13 cellular contexts compared by ENCODE assay signal in the genomic region with DNA sequence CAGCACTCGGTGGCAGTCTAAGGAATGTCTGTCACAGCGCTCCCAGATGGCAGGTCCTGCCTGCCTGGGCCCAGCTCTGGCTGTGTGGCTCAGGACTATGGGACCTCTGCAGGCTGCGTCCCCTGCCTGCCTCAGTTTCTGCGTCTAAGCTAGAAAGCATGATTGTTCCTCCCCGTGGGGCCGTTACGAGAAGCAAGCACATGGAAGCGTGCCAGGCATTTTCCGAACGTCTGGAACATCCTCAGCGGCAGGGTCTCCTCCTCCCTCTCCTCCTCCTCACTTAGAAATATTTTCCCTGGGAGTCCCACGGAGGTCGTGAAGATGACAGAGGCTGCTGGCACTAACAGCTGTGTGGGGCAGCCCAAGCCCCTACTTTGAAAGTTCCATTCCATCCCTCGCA. TPM values are rescaled to one million over a fixed set of nuclear protein-coding genes. Genes with fewer than 3 reads are reported as not detected.
A peak's percentile ranks its signal among the peaks of the same experiment; 100 is the strongest.
DNase-seq lines count a peak whose midpoint lies in the region; ATAC-seq and TF ChIP-seq lines count a peak whose summit lies in the region.
"Had no signal": no experiment of that assay in that cellular context is flagged by ENCODE, and none has a peak within 500 bp of the region (broad histone marks: within the 10 kb centered on the region; RNA-seq: fewer than 3 reads in every experiment).

No MANE protein-coding gene starts in this region.

- TF ChIP-seq EP300 in esophagus muscularis mucosa (IDR thresholded peaks at IDR 0.05), result no peak

- TF ChIP-seq CTCF in HFF-Myc (IDR thresholded peaks at IDR 0.05; ENCODE audit: low read depth, low read length, missing control alignments), result no peak
- no peak for TF ChIP-seq CTCF in esophagus muscularis mucosa (IDR thresholded peaks at IDR 0.05)
- TF ChIP-seq CTCF in spleen (IDR thresholded peaks at IDR 0.05 in 8 of 11, conservative IDR thresholded peaks at IDR 0.05 in 3 of 11), result no peak

- DNase-seq in HFF-Myc (ENCODE audit: extremely low read depth, low read depth), result no peak
- no peak for DNase-seq in esophagus muscularis mucosa (ENCODE audit: extremely low spot score)
- DNase-seq in spleen, result peak; percentile 73
- DNase-seq in HK-2 (ENCODE audit: unreplicated experiment), result no peak
- DNase-seq in NCI-H2171 treated with DMSO at 0.1 percent for 48 hours (lab: John Stamatoyannopoulos, UW), result no peak
- DNase-seq in erythroblast (lab: John Stamatoyannopoulos, UW), result no peak
- DNase-seq: activated CD4-positive, alpha-beta T cell treated with anti-CD3 and anti-CD28 coated beads for 48 hours; AML-193; DMS79; SW 1271 had no signal

- H3K4me3 ChIP-seq in HFF-Myc (replicated peaks; ENCODE audit: low read depth, low read length) (peak overlapping the region; percentile 20; the same call in 1 of the 2 replicates), esophagus muscularis mucosa (no peak overlapping the region), mucosa of rectum (ENCODE audit: low read length in 2 of 2) (no peak overlapping the region), spleen (no peak overlapping the region)
- H3K4me3 ChIP-seq: GM23338 had no signal

- H3K27me3 ChIP-seq in esophagus muscularis mucosa (no peaks in the 10 kb centered on the region), mucosa of rectum (ENCODE audit: control insufficient read depth in 2 of 2, insufficient read depth in 2 of 2, low read length in 2 of 2) (no peaks in the 10 kb centered on the region), spleen (replicated peaks in 1 of 7) (peaks cover 0 to 7% (median 0%) of the 10 kb centered on the region in 7 donors)

- 22% methylated on average over 12 of the region's 14 CpGs for WGBS in esophagus muscularis mucosa
- 82 to 92% (median 86%) methylated on average over 12 to 14 of the region's 14 CpGs for WGBS in spleen, 5 donors

- H3K9me3 ChIP-seq in esophagus muscularis mucosa (no peaks in the 10 kb centered on the region), mucosa of rectum (ENCODE audit: control insufficient read depth in 2 of 2, low read length in 2 of 2) (no peaks in the 10 kb centered on the region), spleen (no peaks in the 10 kb centered on the region)

- TF ChIP-seq POLR2A in esophagus muscularis mucosa (IDR thresholded peaks at IDR 0.05; ENCODE audit: low read depth) (no peak), spleen (IDR thresholded peaks at IDR 0.05) (no peak), erythroblast (IDR thresholded peaks at IDR 0.05; ENCODE audit: low read length) (no peak)

- ATAC-seq in HG03439 (IDR thresholded peaks at IDR 0.05; ENCODE audit: unreplicated experiment), result no peak
- ATAC-seq: GM23338 had no signal

- peaks cover 48 to 74% (median 58%) of the 10 kb centered on the region in 4 donors for H3K4me1 ChIP-seq in esophagus muscularis mucosa
- peaks cover 31 to 37% of the 10 kb centered on the region in 2 donors for H3K4me1 ChIP-seq in mucosa of rectum (ENCODE audit: control insufficient read depth in 2 of 2, insufficient read depth in 2 of 2, low read length in 2 of 2)
- H3K4me1 ChIP-seq in spleen, result peaks cover 30 to 65% (median 54%) of the 10 kb centered on the region in 6 donors

- H3K36me3 ChIP-seq in esophagus muscularis mucosa, result no peaks in the 10 kb centered on the region
- H3K36me3 ChIP-seq in mucosa of rectum (ENCODE audit: control insufficient read depth in 2 of 2, insufficient read depth in 2 of 2, low read length in 2 of 2), result no peaks in the 10 kb centered on the region
- no peaks in the 10 kb centered on the region for H3K36me3 ChIP-seq in spleen

- intact Hi-C loops in esophagus muscularis mucosa (cut with DNase I) (loop anchor here (5.0 kb wide), 1 partner anchor 77 kb away; no protein-coding TSS in a partner anchor), spleen (cut with DNase I; ENCODE audit: low total_unique reads) (no loop called here)

- H3K27ac ChIP-seq in esophagus muscularis mucosa (replicated peaks in 1 of 4) (peak overlapping the region; percentile 58 to 69 (median 66)), mucosa of rectum (ENCODE audit: low read depth in 2 of 2, low read length in 2 of 2) (peak overlapping the region; percentile 45 to 53), spleen (peak overlapping the region in 7 of 8 donors; percentile 55 to 94 (median 77))

- no peak overlapping the region for H3K9ac ChIP-seq in mucosa of rectum (ENCODE audit: low read depth in 1 of 2, low read length in 2 of 2)

RNA-seq across cellular contexts. Expression of a gene that starts 43.3 kb away (rescaled TPM):
- total RNA-seq in esophagus muscularis mucosa (100 to 1,000 TPM; 142 to 213 (median 191) TPM), spleen (100 to 1,000 TPM; 110 to 164 (median 144) TPM)
- polyA plus RNA-seq in spleen, result 10 to 100 TPM; 40.4 to 46.3 (median 44.4) TPM
